ENCODE assay signal across 20 cellular contexts in the genomic region with DNA sequence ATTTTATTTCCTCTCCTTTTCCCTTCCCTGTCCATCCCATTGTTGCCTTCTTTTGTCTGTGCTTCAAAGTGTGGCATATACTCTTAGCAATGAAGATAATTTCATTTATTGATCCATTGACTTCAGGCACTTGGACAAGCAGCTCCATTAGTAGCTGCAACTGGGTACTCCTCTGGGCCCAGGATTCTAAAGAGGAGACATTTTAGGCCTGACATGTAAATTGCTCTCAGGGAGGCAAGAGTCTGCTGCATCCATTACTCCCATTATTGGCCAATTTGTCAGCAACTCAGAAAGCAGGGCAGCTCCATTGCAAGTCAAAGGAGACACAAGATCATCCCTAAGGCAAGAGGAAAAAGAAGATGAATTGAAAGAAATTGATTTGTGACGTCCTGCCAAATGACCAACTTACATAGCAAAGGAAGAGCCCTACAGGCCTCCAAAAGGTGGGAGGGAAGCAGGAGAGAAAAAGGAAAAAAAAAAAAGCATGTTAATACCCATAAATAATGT.
"Had no signal": no experiment of that assay in that cellular context is flagged by ENCODE, and none has a peak within 500 bp of the region (broad histone marks: within the 10 kb centered on the region; RNA-seq: fewer than 3 reads in every experiment).

No MANE protein-coding gene starts in this region.

- H3K27me3 ChIP-seq: dorsolateral prefrontal cortex, ovary, right lobe of liver, tibial nerve, upper lobe of right lung, uterus had no signal

- H3K36me3 Mint-ChIP-seq: natural killer cell; stimulated activated naive B cell treated with anti-CD40 and anti-IgM and Interleukin-4, amounts not matched to agents 10 μg/mL and 1 μg/mL and 100 μg/mL, for 72 hours had no signal

- H3K4me1 ChIP-seq: lower lobe of right lung, psoas muscle, right lobe of liver, tibial nerve, upper lobe of right lung, uterus had no signal

- H3K36me3 ChIP-seq: lower lobe of right lung, ovary, right lobe of liver, thoracic aorta, tibial nerve, upper lobe of right lung, uterus had no signal

- H3K4me3 Mint-ChIP-seq: natural killer cell; stimulated activated naive B cell treated with anti-CD40 and anti-IgM and Interleukin-4, amounts not matched to agents 10 μg/mL and 1 μg/mL and 100 μg/mL, for 72 hours; stimulated activated naive CD8-positive, alpha-beta T cell treated with anti-CD3 and anti-CD28 coated beads, Interleukin-15, Interleukin-2, amounts not matched to agents 100 ng/mL and 50 ng/mL, for 24 hours had no signal

- H3K4me3 ChIP-seq: dorsolateral prefrontal cortex, lower lobe of right lung, ovary, psoas muscle, right lobe of liver, thoracic aorta, tibial nerve, upper lobe of right lung, uterus had no signal

- H3K9me3 ChIP-seq: lower lobe of right lung, ovary, psoas muscle, right lobe of liver, thoracic aorta, tibial nerve, upper lobe of right lung, uterus had no signal

- ATAC-seq: left ventricle myocardium superior; lower lobe of right lung; natural killer cell; psoas muscle; right lobe of liver; stimulated activated naive B cell treated with anti-CD40 and anti-IgM and Interleukin-4, amounts not matched to agents 10 μg/mL and 1 μg/mL and 100 μg/mL, for 72 hours; upper lobe of right lung had no signal

- H3K27me3 Mint-ChIP-seq: stimulated activated naive B cell treated with anti-CD40 and anti-IgM and Interleukin-4, amounts not matched to agents 10 μg/mL and 1 μg/mL and 100 μg/mL, for 72 hours; stimulated activated naive CD8-positive, alpha-beta T cell treated with anti-CD3 and anti-CD28 coated beads, Interleukin-15, Interleukin-2, amounts not matched to agents 100 ng/mL and 50 ng/mL, for 24 hours had no signal

- H3K27ac Mint-ChIP-seq: natural killer cell; stimulated activated naive B cell treated with anti-CD40 and anti-IgM and Interleukin-4, amounts not matched to agents 10 μg/mL and 1 μg/mL and 100 μg/mL, for 72 hours; stimulated activated naive CD8-positive, alpha-beta T cell treated with anti-CD3 and anti-CD28 coated beads, Interleukin-15, Interleukin-2, amounts not matched to agents 100 ng/mL and 50 ng/mL, for 24 hours had no signal

- H3K4me1 Mint-ChIP-seq: natural killer cell; stimulated activated naive B cell treated with anti-CD40 and anti-IgM and Interleukin-4, amounts not matched to agents 10 μg/mL and 1 μg/mL and 100 μg/mL, for 72 hours had no signal

- H3K27ac ChIP-seq: dorsolateral prefrontal cortex, lower lobe of right lung, ovary, psoas muscle, right lobe of liver, thoracic aorta, tibial nerve, upper lobe of right lung, uterus had no signal

- DNase-seq: dorsolateral prefrontal cortex; effector CD4-positive, alpha-beta T cell; head of caudate nucleus; left ventricle myocardium superior; lower lobe of right lung; natural killer cell; occipital lobe; ovary; posterior cingulate gyrus; psoas muscle; right lobe of liver; small intestine; stimulated activated CD4-positive, alpha-beta T cell treated with anti-CD3 and anti-CD28 coated beads, Interleukin-15, amount 100 ng/mL, for 24 hours; stimulated activated CD4-positive, alpha-beta T cell treated with anti-CD3 and anti-CD28 coated beads, Interleukin-2, amount 100 ng/mL, for 48 hours; stimulated activated naive B cell treated with anti-CD40 and anti-IgM and Interleukin-4, amounts not matched to agents 10 μg/mL and 1 μg/mL and 100 μg/mL, for 72 hours; upper lobe of right lung; uterus had no signal
